7 cellular contexts compared by ENCODE assay signal in the genomic region with DNA sequence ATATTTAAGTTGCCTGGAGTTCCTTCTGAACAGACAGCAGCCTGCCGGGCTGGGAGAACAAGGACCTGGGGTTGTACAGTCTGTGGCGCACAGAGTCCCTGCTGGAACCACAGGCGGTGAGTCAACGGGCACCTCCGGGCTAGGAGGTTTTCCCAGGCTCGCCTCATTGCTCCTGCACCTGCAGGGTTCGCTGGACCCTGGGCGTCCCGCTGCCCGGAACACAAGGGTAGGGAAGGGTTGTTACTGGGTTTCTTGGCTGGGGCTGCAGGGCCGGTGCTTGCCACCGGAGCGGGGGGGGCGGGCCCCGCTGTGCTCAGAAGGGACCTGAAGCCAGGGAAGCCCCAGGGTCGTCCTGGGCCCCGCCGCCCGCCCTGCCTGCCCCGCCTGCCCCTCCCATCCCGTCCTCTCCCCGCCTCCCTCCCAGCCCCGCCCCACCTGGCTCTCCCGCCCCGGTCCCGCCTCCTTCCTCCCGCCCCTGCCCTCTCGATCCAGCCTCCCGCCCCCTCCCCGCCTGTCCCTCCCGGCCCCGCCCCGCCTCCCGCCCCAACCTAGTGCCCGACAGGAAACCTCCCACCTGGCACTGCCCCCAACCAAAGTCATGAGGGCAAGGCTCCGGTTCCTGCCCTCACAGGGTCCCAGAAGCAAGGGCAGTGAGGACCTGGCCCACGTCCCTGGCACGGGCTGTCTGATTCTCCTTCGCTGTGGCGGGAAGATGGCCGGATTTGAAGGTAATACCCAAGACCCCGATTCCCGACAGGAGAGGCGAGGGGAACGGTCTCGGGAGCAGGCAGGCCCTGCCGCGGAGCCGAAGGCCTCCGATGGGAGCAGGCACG. TPM values are rescaled to one million over a fixed set of nuclear protein-coding genes. Genes with fewer than 3 reads are reported as not detected.
DNase-seq lines count a peak whose midpoint lies in the region; ATAC-seq and TF ChIP-seq lines count a peak whose summit lies in the region.

No MANE protein-coding gene starts in this region.

- no peak for TF ChIP-seq EP300 in suprapubic skin (IDR thresholded peaks at IDR 0.05)

- H3K27me3 ChIP-seq in suprapubic skin = no peaks in the 10 kb centered on the region

- peak overlapping the region; percentile 78 for H3K27ac Mint-ChIP-seq in neural crest cell (ENCODE audit: unreplicated experiment)

- H3K4me1 Mint-ChIP-seq in neural crest cell = peaks cover 30% of the 10 kb centered on the region

- WGBS in suprapubic skin = 1% methylated on average over 20 of the region's 51 CpGs

- H3K27me3 Mint-ChIP-seq in neural crest cell (ENCODE audit: low read depth) = peaks cover 17% of the 10 kb centered on the region

- H3K9me3 Mint-ChIP-seq in neural crest cell = no peaks in the 10 kb centered on the region

- peak in 54 of 76 experiments; percentile 9 to 82 (median 64) for DNase-seq in HUDEP-2 (lab: John Stamatoyannopoulos, UW; ENCODE audit: unreplicated experiment in 76 of 76)
- peak; percentile 49 to 52 for DNase-seq in activated T-helper 1 cell treated with anti-CD3 and anti-CD28 coated beads, Interleukin-2, amount 50 U/mL, for 16 hours (ENCODE audit: low read depth in 1 of 2, low spot score in 1 of 2)
- DNase-seq in fibroblast of pulmonary artery (ENCODE audit: low read depth) = peak; percentile 34
- DNase-seq in neural crest cell (ENCODE audit: low read depth, low spot score) = peak; percentile 34
- peak; percentile 82 to 90 for DNase-seq in suprapubic skin (ENCODE audit: low spot score in 2 of 2)

- no peaks in the 10 kb centered on the region for H3K36me3 Mint-ChIP-seq in neural crest cell (ENCODE audit: low read depth)

- peak overlapping the region; percentile 88 for H3K4me3 Mint-ChIP-seq in neural crest cell

- peak; percentile 47 for ATAC-seq in GM18511 (IDR thresholded peaks at IDR 0.05; ENCODE audit: unreplicated experiment)

- peak overlapping the region; percentile 53 for H3K27ac ChIP-seq in suprapubic skin

- H3K9me3 ChIP-seq in suprapubic skin = peaks cover 1% of the 10 kb centered on the region

- TF ChIP-seq CTCF in fibroblast of pulmonary artery (IDR thresholded peaks at IDR 0.05; ENCODE audit: low read length, missing control alignments) (no peak), neural crest cell (conservative IDR thresholded peaks at IDR 0.05) (no peak), suprapubic skin (IDR thresholded peaks at IDR 0.05) (no peak)

- H3K4me1 ChIP-seq in suprapubic skin = peaks cover 40% of the 10 kb centered on the region

- H3K4me3 ChIP-seq in fibroblast of pulmonary artery (replicated peaks; ENCODE audit: low read depth, low read length) (peak overlapping the region; percentile 57), suprapubic skin (peak overlapping the region; percentile 57)

- H3K36me3 ChIP-seq in suprapubic skin = peaks cover 21% of the 10 kb centered on the region

- TF ChIP-seq POLR2A in suprapubic skin (IDR thresholded peaks at IDR 0.05) = no peak

TF ChIP-seq in PFSK-1, 5 proteins besides CTCF, POLR2A, EP300 and RAD21:
- TF ChIP-seq POLR2AphosphoS5 (IDR thresholded peaks at IDR 0.05; ENCODE audit: low read depth, low read length) (peak; percentile 40; the same call in 1 of the 2 replicates), TAF1 (IDR thresholded peaks at IDR 0.05; ENCODE audit: borderline replicate concordance, insufficient read depth, low read length) (no peak)

RNA-seq across cellular contexts. Expression of gene JMJD4, which starts 6.8 kb away (rescaled TPM):
- polyA plus RNA-seq in PFSK-1 (2012; ENCODE audit: insufficient read length, low read depth) = 47.9 TPM
- 25.2 and 28.3 TPM in 2 replicates for total RNA-seq in neural crest cell
- total RNA-seq in suprapubic skin = 10 to 100 TPM in 3 of 4 donors, 1 to 10 TPM in 1; 9.9 to 24.2 (median 16.5) TPM

RNA-seq across cellular contexts. Expression of gene SNAP47, which starts 7.0 kb away (rescaled TPM):
- polyA plus RNA-seq in PFSK-1 (2012; ENCODE audit: insufficient read length, low read depth) = 48.7 TPM
- total RNA-seq in neural crest cell (42.9 and 45.3 TPM in 2 replicates), suprapubic skin (10 to 100 TPM; 35.8 to 51.0 (median 42.9) TPM)

Comparison
In these comparisons a context has a peak if more than half of its experiments do, and no peak if none do; other contexts are left out.
1. Peak in every context shown above with its lines: DNase-seq, ATAC-seq, H3K4me3 ChIP-seq and H3K27ac ChIP-seq.
2. DNase-seq: peak in every context shown above with its lines; median percentile 86 in suprapubic skin; 64 in HUDEP-2; 50 in activated T-helper 1 cell treated with anti-CD3 and anti-CD28 coated beads, Interleukin-2, amount 50 U/mL, for 16 hours; 34 in fibroblast of pulmonary artery; 34 in neural crest cell.